30 cellular contexts compared by ENCODE assay signal in the genomic region with DNA sequence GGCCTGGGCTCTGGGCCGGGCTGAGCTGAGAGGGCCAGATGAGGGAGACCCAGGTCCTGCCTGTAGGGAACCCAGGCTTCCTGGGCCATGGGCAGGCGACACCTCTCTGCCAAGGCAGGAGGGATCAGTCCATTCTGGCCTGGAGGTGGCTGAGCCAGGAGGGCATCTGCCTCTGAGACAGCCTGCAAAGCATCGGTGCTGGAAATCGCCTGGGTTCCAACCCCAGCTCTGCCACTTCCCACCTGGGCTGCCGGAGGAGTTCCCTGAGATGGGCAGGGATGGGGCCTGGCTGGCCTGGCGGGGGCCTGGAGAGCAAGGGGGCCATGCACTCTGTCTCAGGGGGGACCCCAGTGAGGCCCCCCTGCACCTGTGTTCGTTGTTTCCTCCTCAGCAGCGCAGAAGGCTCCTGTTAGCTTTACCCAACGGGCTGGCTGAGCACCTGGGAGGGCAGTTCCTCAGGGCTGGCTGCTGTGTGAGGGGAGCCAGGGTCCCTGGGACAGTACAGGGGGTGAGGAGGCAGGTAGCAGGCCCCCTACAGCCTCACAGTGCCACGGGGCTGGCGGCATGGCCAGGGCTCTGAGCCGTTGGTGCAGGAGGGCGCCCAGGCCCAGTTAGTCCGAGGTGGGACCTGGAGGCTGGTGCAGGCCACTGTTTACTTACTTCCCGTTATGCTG. TPM values are rescaled to one million over a fixed set of nuclear protein-coding genes. Genes with fewer than 3 reads are reported as not detected.
"Had no signal": no experiment of that assay in that cellular context is flagged by ENCODE, and none has a peak within 500 bp of the region (broad histone marks: within the 10 kb centered on the region; RNA-seq: fewer than 3 reads in every experiment).

No MANE protein-coding gene starts in this region.

- H3K27me3 ChIP-seq: ascending aorta, Peyer's patch had no signal

- H3K9me3 ChIP-seq: ascending aorta, breast epithelium, Peyer's patch had no signal

- H3K4me3 Mint-ChIP-seq: activated CD4-positive, alpha-beta T cell treated with anti-CD3 and anti-CD28 coated beads, Interleukin-2, amount 10 ng/mL, durations not matched to agents 24 days and 14 days; activated CD8-positive, alpha-beta T cell treated with anti-CD3 and anti-CD28 coated beads for 36 hours; activated naive CD4-positive, alpha-beta T cell treated with anti-CD3 and anti-CD28 coated beads, Interleukin-2, amount 50 U/mL, for 24 hours; activated naive CD8-positive, alpha-beta T cell treated with anti-CD3 and anti-CD28 coated beads, Interleukin-2, amount 10 ng/mL, durations not matched to agents 7 days and 5 days; activated T-cell treated with anti-CD3 and anti-CD28 coated beads, Interleukin-2, amount 50 U/mL, for 72 hours; activated T-helper 17 cell treated with anti-CD3 and anti-CD28 coated beads, Interleukin-2, amount 50 U/mL, for 72 hours; T-cell; T-helper 17 cell had no signal

- H3K4me1 Mint-ChIP-seq: activated CD4-positive, alpha-beta T cell treated with anti-CD3 and anti-CD28 coated beads, Interleukin-2, amount 10 ng/mL, durations not matched to agents 24 days and 14 days; activated naive CD4-positive, alpha-beta T cell treated with anti-CD3 and anti-CD28 coated beads, Interleukin-2, amount 50 U/mL, for 24 hours; activated naive CD8-positive, alpha-beta T cell treated with anti-CD3 and anti-CD28 coated beads, Interleukin-2, amount 10 ng/mL, durations not matched to agents 7 days and 5 days; activated T-helper 17 cell treated with anti-CD3 and anti-CD28 coated beads, Interleukin-2, amount 50 U/mL, for 72 hours; T-cell; T-helper 17 cell had no signal

- H3K27me3 Mint-ChIP-seq: activated CD4-positive, alpha-beta T cell treated with anti-CD3 and anti-CD28 coated beads, Interleukin-2, amount 10 ng/mL, durations not matched to agents 24 days and 14 days; activated CD8-positive, alpha-beta T cell treated with anti-CD3 and anti-CD28 coated beads for 36 hours; activated naive CD4-positive, alpha-beta T cell treated with anti-CD3 and anti-CD28 coated beads, Interleukin-2, amount 50 U/mL, for 24 hours; activated naive CD8-positive, alpha-beta T cell treated with anti-CD3 and anti-CD28 coated beads, Interleukin-2, amount 10 ng/mL, durations not matched to agents 7 days and 5 days; activated T-helper 17 cell treated with anti-CD3 and anti-CD28 coated beads, Interleukin-2, amount 50 U/mL, for 72 hours; T-cell; T-helper 17 cell had no signal

- H3K36me3 Mint-ChIP-seq: activated naive CD4-positive, alpha-beta T cell treated with anti-CD3 and anti-CD28 coated beads, Interleukin-2, amount 50 U/mL, for 24 hours; activated naive CD8-positive, alpha-beta T cell treated with anti-CD3 and anti-CD28 coated beads, Interleukin-2, amount 10 ng/mL, durations not matched to agents 7 days and 5 days; T-cell had no signal

- H3K9me3 Mint-ChIP-seq: activated CD4-positive, alpha-beta T cell treated with anti-CD3 and anti-CD28 coated beads, Interleukin-2, amount 10 ng/mL, durations not matched to agents 24 days and 14 days; activated CD8-positive, alpha-beta T cell treated with anti-CD3 and anti-CD28 coated beads for 36 hours; activated naive CD4-positive, alpha-beta T cell treated with anti-CD3 and anti-CD28 coated beads, Interleukin-2, amount 50 U/mL, for 24 hours; activated naive CD8-positive, alpha-beta T cell treated with anti-CD3 and anti-CD28 coated beads, Interleukin-2, amount 10 ng/mL, durations not matched to agents 7 days and 5 days; activated T-cell treated with anti-CD3 and anti-CD28 coated beads, Interleukin-2, amount 50 U/mL, for 72 hours; activated T-helper 17 cell treated with anti-CD3 and anti-CD28 coated beads, Interleukin-2, amount 50 U/mL, for 72 hours; T-cell had no signal

- DNase-seq: activated CD4-positive, alpha-beta T cell treated with anti-CD3 and anti-CD28 coated beads, Interleukin-2, amount 10 ng/mL, durations not matched to agents 24 days and 14 days; activated CD4-positive, alpha-beta T cell treated with anti-CD3 and anti-CD28 coated beads, Interleukin-2, amount 50 U/mL, for 4 hours; activated CD8-positive, alpha-beta T cell treated with anti-CD3 and anti-CD28 coated beads for 36 hours; activated effector memory CD4-positive, alpha-beta T cell treated with anti-CD3 and anti-CD28 coated beads, Interleukin-2, amount 50 U/mL, for 16 hours; activated naive CD4-positive, alpha-beta T cell; activated naive CD8-positive, alpha-beta T cell treated with anti-CD3 and anti-CD28 coated beads, Interleukin-2, amount 10 ng/mL, durations not matched to agents 7 days and 5 days; activated T-cell treated with anti-CD3 and anti-CD28 coated beads, Interleukin-2, amount 50 U/mL, for 1 hour; activated T-cell treated with anti-CD3 and anti-CD28 coated beads, Interleukin-2, amount 50 U/mL, for 72 hours; amygdala; NCI-H1105; NCI-H1417 treated with DMSO at 0.1 percent for 48 hours; NCI-H187 treated with DMSO at 0.1 percent for 48 hours; NCI-H2081; NCI-H345; NCI-H524 treated with DMSO at 0.1 percent for 48 hours; NCI-H748 treated with DMSO at 0.1 percent for 48 hours; NK-92 treated with Interleukin-12 subunit alpha and Interleukin-12 subunit beta, amount 100 ng/mL, for 24 hours; SIG-M5; T-cell; T-helper 17 cell; T-helper 9 cell; WERI-Rb-1 had no signal

- H3K27ac ChIP-seq: ascending aorta, breast epithelium, Peyer's patch, WERI-Rb-1 had no signal

- H3K4me1 ChIP-seq: ascending aorta, breast epithelium, Peyer's patch had no signal

- ATAC-seq: activated CD8-positive, alpha-beta T cell treated with anti-CD3 and anti-CD28 coated beads for 36 hours; activated T-cell treated with anti-CD3 and anti-CD28 coated beads, Interleukin-2, amount 50 U/mL, for 72 hours; activated T-helper 17 cell treated with anti-CD3 and anti-CD28 coated beads, Interleukin-2, amount 50 U/mL, for 72 hours; Right ventricle myocardium inferior; SK-N-SH treated with all-trans-retinoic acid at 6 μM for 48 hours; T-cell; T-helper 17 cell had no signal

- H3K36me3 ChIP-seq: ascending aorta, breast epithelium, Peyer's patch, WERI-Rb-1 had no signal

- H3K27ac Mint-ChIP-seq: activated CD4-positive, alpha-beta T cell treated with anti-CD3 and anti-CD28 coated beads, Interleukin-2, amount 10 ng/mL, durations not matched to agents 24 days and 14 days; activated CD8-positive, alpha-beta T cell treated with anti-CD3 and anti-CD28 coated beads for 36 hours; activated naive CD4-positive, alpha-beta T cell treated with anti-CD3 and anti-CD28 coated beads, Interleukin-2, amount 50 U/mL, for 24 hours; activated naive CD8-positive, alpha-beta T cell treated with anti-CD3 and anti-CD28 coated beads, Interleukin-2, amount 10 ng/mL, durations not matched to agents 7 days and 5 days; activated T-cell treated with anti-CD3 and anti-CD28 coated beads, Interleukin-2, amount 50 U/mL, for 72 hours; activated T-helper 17 cell treated with anti-CD3 and anti-CD28 coated beads, Interleukin-2, amount 50 U/mL, for 72 hours; T-cell; T-helper 17 cell had no signal

- H3K4me3 ChIP-seq: ascending aorta, breast epithelium, Peyer's patch had no signal

RNA-seq across cellular contexts. Expression of a gene that starts 50.5 kb away (rescaled TPM):
- total RNA-seq: M059J had no signal
